ENCODE assay signal across 7 cellular contexts in genomic region chr12:30694971-30695326, GRCh38. TPM values are rescaled to one million over a fixed set of nuclear protein-coding genes. Genes with fewer than 3 reads are reported as not detected.
A peak's percentile ranks its signal among the peaks of the same experiment; 100 is the strongest.
DNase-seq lines count a peak whose midpoint lies in the region; ATAC-seq and TF ChIP-seq lines count a peak whose summit lies in the region.

No MANE protein-coding gene starts in this region.

- peaks cover 30% of the 10 kb centered on the region for H4K20me1 ChIP-seq in Loucy (ENCODE audit: insufficient read depth, low read length, poor library complexity, severe bottlenecking)
- no peaks in the 10 kb centered on the region for H4K20me1 ChIP-seq in neural cell (ENCODE audit: insufficient read depth)

- H3K36me3 ChIP-seq in Loucy (ENCODE audit: insufficient read depth, low read length) (no peaks in the 10 kb centered on the region), neural cell (ENCODE audit: insufficient read depth, low read length) (no peaks in the 10 kb centered on the region)

- H3K9me3 ChIP-seq in Loucy (ENCODE audit: insufficient read depth, low read depth, low read length) (no peaks in the 10 kb centered on the region), neural cell (ENCODE audit: low read length) (no peaks in the 10 kb centered on the region)

- H3K4me3 Mint-ChIP-seq in activated CD4-positive, alpha-beta memory T cell treated with anti-CD3 and anti-CD28 coated beads, Interleukin-2, amount 10 ng/mL, durations not matched to agents 7 days and 5 days: peak overlapping the region; percentile 94

- CTCF ChIA-PET in activated CD4-positive, alpha-beta memory T cell treated with anti-CD3 and anti-CD28 coated beads, Interleukin-2, amount 10 ng/mL, durations not matched to agents 7 days and 5 days (lab: Charles Lee): interaction anchor here (0.8 to 3.8 kb wide), 7 partner anchors 10 to 379 kb away, joined by 3 to 36 read pairs (median 5); partner anchors contain the start of genes CAPRIN2 and DDX11

- TF ChIP-seq EP300 in neural cell (conservative IDR thresholded peaks at IDR 0.05; ENCODE audit: poor library complexity, severe bottlenecking): no peak

- H3K4me1 ChIP-seq in Loucy (ENCODE audit: insufficient read depth, low read length, poor library complexity, severe bottlenecking): peaks cover 45% of the 10 kb centered on the region

- H3K9me2 ChIP-seq in Loucy (replicated peaks; ENCODE audit: low read depth, low read length) (no peaks in the 10 kb centered on the region), neural cell (ENCODE audit: insufficient read depth, low read length) (no peaks in the 10 kb centered on the region)

- POLR2A ChIA-PET in activated CD4-positive, alpha-beta memory T cell treated with anti-CD3 and anti-CD28 coated beads, Interleukin-2, amount 10 ng/mL, durations not matched to agents 7 days and 5 days (lab: Charles Lee): interaction anchor here (1.2 to 2.1 kb wide), 8 partner anchors 10 to 1314 kb away, joined by 3 to 31 read pairs (median 5); partner anchors contain the start of genes CAPRIN2 and ERGIC2

- H2AFZ ChIP-seq in Loucy (ENCODE audit: low read length) (peak overlapping the region; percentile 96), neural cell (ENCODE audit: low read depth, low read length) (peak overlapping the region; percentile 98)

- H3K27ac ChIP-seq in neural cell (ENCODE audit: low read length): peak overlapping the region; percentile 28

- H3K27me3 ChIP-seq in Loucy (ENCODE audit: insufficient read depth, low read length, poor library complexity, severe bottlenecking) (no peaks in the 10 kb centered on the region), neural cell (ENCODE audit: insufficient read depth, low read depth, low read length) (no peaks in the 10 kb centered on the region)

- ATAC-seq in GM21526 (IDR thresholded peaks at IDR 0.05; ENCODE audit: low FRiP score, unreplicated experiment): peak; percentile 18
- ATAC-seq in HG03039 (IDR thresholded peaks at IDR 0.05; ENCODE audit: unreplicated experiment): no peak

- H3K4me3 ChIP-seq in Loucy (ENCODE audit: low read length, poor library complexity, severe bottlenecking): peak overlapping the region; percentile 84
- peak overlapping the region; percentile 97 for H3K4me3 ChIP-seq in foreskin fibroblast (ENCODE audit: low read depth in 1 of 2, low read length in 2 of 2)
- H3K4me3 ChIP-seq in neural cell (ENCODE audit: low read length): peak overlapping the region; percentile 94

- peak overlapping the region; percentile 91 for H3K4me2 ChIP-seq in Loucy (ENCODE audit: low read depth, low read length, poor library complexity, severe bottlenecking)
- H3K4me2 ChIP-seq in neural cell (ENCODE audit: low read length): peak overlapping the region; percentile 98

- H3K79me2 ChIP-seq in Loucy (ENCODE audit: insufficient read depth, low read length) (peaks cover 56% of the 10 kb centered on the region), neural cell (replicated peaks; ENCODE audit: insufficient read depth, low read length) (peaks cover 16% of the 10 kb centered on the region)

- H3F3A ChIP-seq in Loucy (ENCODE audit: low read depth): no peaks in the 10 kb centered on the region
- no peaks in the 10 kb centered on the region for H3F3A ChIP-seq in neural cell (ENCODE audit: insufficient read depth, low read length, poor library complexity, severe bottlenecking)

- TF ChIP-seq RAD21 in neural cell (conservative IDR thresholded peaks at IDR 0.05): no peak

- H3K9me3 Mint-ChIP-seq in activated CD4-positive, alpha-beta memory T cell treated with anti-CD3 and anti-CD28 coated beads, Interleukin-2, amount 10 ng/mL, durations not matched to agents 7 days and 5 days: no peaks in the 10 kb centered on the region

- peak overlapping the region; percentile 66 for H3K27ac Mint-ChIP-seq in activated CD4-positive, alpha-beta memory T cell treated with anti-CD3 and anti-CD28 coated beads, Interleukin-2, amount 10 ng/mL, durations not matched to agents 7 days and 5 days

- peak; percentile 42 for DNase-seq in DMS79 treated with DMSO at 0.1 percent for 48 hours (lab: John Stamatoyannopoulos, UW)
- no peak for DNase-seq in activated CD4-positive, alpha-beta memory T cell treated with anti-CD3 and anti-CD28 coated beads, Interleukin-2, amount 10 ng/mL, durations not matched to agents 7 days and 5 days
- DNase-seq in foreskin fibroblast: peak in 1 of 2 donors; percentile 66

- H3K9ac ChIP-seq in Loucy (ENCODE audit: low read depth, low read length, poor library complexity, severe bottlenecking) (peak overlapping the region; percentile 90), neural cell (ENCODE audit: low read length) (peak overlapping the region; percentile 79)

- H3K36me3 Mint-ChIP-seq in activated CD4-positive, alpha-beta memory T cell treated with anti-CD3 and anti-CD28 coated beads, Interleukin-2, amount 10 ng/mL, durations not matched to agents 7 days and 5 days (ENCODE audit: low read depth): peaks cover 6% of the 10 kb centered on the region

- H3K4me1 Mint-ChIP-seq in activated CD4-positive, alpha-beta memory T cell treated with anti-CD3 and anti-CD28 coated beads, Interleukin-2, amount 10 ng/mL, durations not matched to agents 7 days and 5 days: peaks cover 29% of the 10 kb centered on the region

- TF ChIP-seq CTCF in Loucy (conservative IDR thresholded peaks at IDR 0.05; ENCODE audit: low read length) (no peak), foreskin fibroblast (IDR thresholded peaks at IDR 0.05; ENCODE audit: low read depth, low read length) (no peak), neural cell (IDR thresholded peaks at IDR 0.05; ENCODE audit: poor library complexity, severe bottlenecking) (no peak)

- H3K27me3 Mint-ChIP-seq in activated CD4-positive, alpha-beta memory T cell treated with anti-CD3 and anti-CD28 coated beads, Interleukin-2, amount 10 ng/mL, durations not matched to agents 7 days and 5 days: peaks cover 3% of the 10 kb centered on the region

TF ChIP-seq in neural cell, 6 proteins besides CTCF, POLR2A, EP300 and RAD21:
- TF ChIP-seq MXI1 (conservative IDR thresholded peaks at IDR 0.05; ENCODE audit: poor library complexity, severe bottlenecking): no peak
- TF ChIP-seq REST (IDR thresholded peaks at IDR 0.05; ENCODE audit: borderline replicate concordance): no peak
- no peak for TF ChIP-seq TAF1 (IDR thresholded peaks at IDR 0.05; ENCODE audit: low read depth)
- no peak for TF ChIP-seq EZH2 (IDR thresholded peaks at IDR 0.05; ENCODE audit: borderline replicate concordance, insufficient read depth, low read length, poor library complexity, severe bottlenecking)
- no peak for TF ChIP-seq SMC3 (conservative IDR thresholded peaks at IDR 0.05; ENCODE audit: poor library complexity)
- no peak for TF ChIP-seq POLR2AphosphoS5 (IDR thresholded peaks at IDR 0.05)

RNA-seq across cellular contexts. Expression of gene IPO8, which starts 0.7 kb away (rescaled TPM):
- 10 to 100 TPM; 41.7 to 46.1 TPM for total RNA-seq in activated CD4-positive, alpha-beta memory T cell treated with anti-CD3 and anti-CD28 coated beads, Interleukin-2, amount 10 ng/mL, durations not matched to agents 7 days and 5 days
- polyA plus RNA-seq in neural cell: 18.8 and 24.3 TPM in 2 replicates
- 32.6 and 36.0 TPM in 2 replicates for polyA minus RNA-seq in neural cell

RNA-seq across cellular contexts. Expression of gene CAPRIN2, which starts 59.8 kb away (rescaled TPM):
- 10 to 100 TPM; 14.4 to 15.6 TPM for total RNA-seq in activated CD4-positive, alpha-beta memory T cell treated with anti-CD3 and anti-CD28 coated beads, Interleukin-2, amount 10 ng/mL, durations not matched to agents 7 days and 5 days
- polyA plus RNA-seq in neural cell: 105 and 132 TPM in 2 replicates
- polyA minus RNA-seq in neural cell: 60.9 and 80.0 TPM in 2 replicates
